9 cellular contexts compared by ENCODE assay signal in the genomic region with DNA sequence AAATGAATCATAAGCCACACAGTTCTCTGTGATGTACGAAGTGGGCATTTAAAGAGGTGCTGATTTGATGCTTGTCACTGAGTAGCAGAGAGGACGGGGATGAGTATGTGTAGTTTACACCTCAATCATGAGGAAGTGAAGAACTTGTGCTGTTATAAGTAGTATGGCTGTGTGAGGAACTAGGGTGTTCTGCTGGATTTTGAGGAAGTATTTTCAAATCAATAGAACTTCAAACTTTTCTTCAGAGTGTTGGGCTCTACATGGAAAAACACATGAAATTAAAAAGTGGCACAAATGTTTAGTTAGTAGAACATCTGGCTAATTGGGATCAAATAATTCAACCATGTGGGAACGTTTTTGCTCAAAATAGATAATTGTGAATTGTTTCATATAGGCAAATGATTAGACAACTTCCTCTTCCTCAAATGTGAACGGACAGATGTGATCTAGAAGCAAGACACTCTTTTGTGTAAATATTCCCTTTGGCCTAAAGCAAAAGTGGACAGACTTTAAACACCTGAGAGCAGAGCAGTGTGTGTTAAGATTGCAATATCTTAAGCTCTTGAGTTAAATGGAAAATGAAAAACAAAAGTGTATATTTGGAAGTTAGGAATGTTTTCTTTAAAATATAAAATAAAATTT.
DNase-seq lines count a peak whose midpoint lies in the region; ATAC-seq, FAIRE-seq and TF ChIP-seq lines count a peak whose summit lies in the region.
"Had no signal": no experiment of that assay in that cellular context is flagged by ENCODE, and none has a peak within 500 bp of the region (broad histone marks: within the 10 kb centered on the region; RNA-seq: fewer than 3 reads in every experiment).

No MANE protein-coding gene starts in this region.

- peaks cover 4% of the 10 kb centered on the region for H3K4me1 ChIP-seq in GM12878 (ENCODE audit: control insufficient read depth, insufficient read depth, low read length)
- H3K4me1 ChIP-seq in left ventricle myocardium inferior: no peaks in the 10 kb centered on the region
- no peaks in the 10 kb centered on the region for H3K4me1 ChIP-seq in hepatocyte (ENCODE audit: insufficient read depth)
- H3K4me1 ChIP-seq: gastroesophageal sphincter had no signal

- H3K4me2 ChIP-seq in GM12878 (ENCODE audit: control insufficient read depth, insufficient read depth): peak overlapping the region; percentile 2; the same call in 1 of the 2 replicates
- H3K4me2 ChIP-seq in hepatocyte: no peak overlapping the region

- H3K36me3 ChIP-seq in GM12878 (ENCODE audit: control insufficient read depth in 2 of 2, insufficient read depth in 2 of 2, low read length in 1 of 2) (no peaks in the 10 kb centered on the region), left ventricle myocardium inferior (no peaks in the 10 kb centered on the region), hepatocyte (replicated peaks; ENCODE audit: insufficient read depth, low read depth) (no peaks in the 10 kb centered on the region)
- H3K36me3 ChIP-seq: gastroesophageal sphincter had no signal

- DNase-seq in GM13977 (ENCODE audit: low spot score) (peak; percentile 9), GM12878 (ENCODE audit: low read depth, low spot score) (no peak), NCI-H1436 (lab: John Stamatoyannopoulos, UW) (no peak), left ventricle myocardium inferior (no peak), middle frontal gyrus (ENCODE audit: extremely low spot score, low spot score) (no peak), hepatocyte (ENCODE audit: low spot score) (no peak)

- no peak overlapping the region for H3K27ac ChIP-seq in GM12878 (ENCODE audit: control insufficient read depth, insufficient read depth)
- H3K27ac ChIP-seq in left ventricle myocardium inferior (replicated peaks): no peak overlapping the region
- H3K27ac ChIP-seq in hepatocyte: no peak overlapping the region
- H3K27ac ChIP-seq: gastroesophageal sphincter had no signal

- in situ Hi-C loops in GM13977 (cut with MboI; ENCODE audit: low pct_unique_long_range_greater_than_20kb, low sequenced_read_pairs, unreplicated experiment): no loop called here
- in situ Hi-C loops in GM12878 (cut with MboI): no loop called here

- no peaks in the 10 kb centered on the region for H3K79me2 ChIP-seq in GM12878 (ENCODE audit: control insufficient read depth, insufficient read depth, low read length)
- no peaks in the 10 kb centered on the region for H3K79me2 ChIP-seq in hepatocyte

- H2AFZ ChIP-seq in GM12878 (ENCODE audit: control insufficient read depth, low read depth, low read length) (no peak overlapping the region; the same call in 1 of the 2 replicates), hepatocyte (no peak overlapping the region)

- H3K9me3 ChIP-seq in GM12878 (replicated peaks; ENCODE audit: control insufficient read depth, insufficient read depth, low read length): no peaks in the 10 kb centered on the region
- H3K9me3 ChIP-seq in left ventricle myocardium inferior (replicated peaks): no peaks in the 10 kb centered on the region
- H3K9me3 ChIP-seq in hepatocyte (ENCODE audit: low read depth): no peaks in the 10 kb centered on the region
- H3K9me3 ChIP-seq: gastroesophageal sphincter had no signal

- POLR2A ChIA-PET in GM12878 (lab: Charles Lee): no interaction called here

- BruUV-seq in GM12878 (replicated peaks; lab: Mats Ljungman, UMichigan): no TSS peak

- TF ChIP-seq EP300 in GM12878 (IDR thresholded peaks at IDR 0.05; ENCODE audit: borderline replicate concordance in 1 of 2, control insufficient read depth in 1 of 2, low read depth in 2 of 2, low read length in 2 of 2): no peak

- no peak for TF ChIP-seq RAD21 in GM12878 (IDR thresholded peaks at IDR 0.05; ENCODE audit: insufficient read depth, low read depth, low read length)

- no peaks in the 10 kb centered on the region for H3K27me3 ChIP-seq in GM12878 (replicated peaks in 1 of 2; ENCODE audit: control insufficient read depth in 2 of 2, insufficient read depth in 2 of 2, low read length in 1 of 2)
- H3K27me3 ChIP-seq in left ventricle myocardium inferior (ENCODE audit: low read depth): no peaks in the 10 kb centered on the region
- no peaks in the 10 kb centered on the region for H3K27me3 ChIP-seq in hepatocyte
- H3K27me3 ChIP-seq: gastroesophageal sphincter had no signal

- CTCF ChIA-PET in GM12878 (lab: Yijun Ruan, JAX): interaction anchor here (1.3 kb wide), 1 partner anchor 122 kb away, joined by 7 read pairs; no protein-coding TSS in a partner anchor

- H4K20me1 ChIP-seq in GM12878 (ENCODE audit: control insufficient read depth, insufficient read depth): no peaks in the 10 kb centered on the region
- H4K20me1 ChIP-seq in hepatocyte (ENCODE audit: insufficient read depth, poor library complexity, severe bottlenecking): no peaks in the 10 kb centered on the region

- 6% methylated on average over 4 of the region's 4 CpGs for WGBS in GM12878 (ENCODE audit: insufficient coverage, insufficient replicate concordance, low lambda C conversion rate, missing lambda C conversion rate)
- WGBS in hepatocyte (ENCODE audit: low lambda C conversion rate, missing lambda C conversion rate): 65% methylated on average over 4 of the region's 4 CpGs

- H3K4me3 ChIP-seq in GM12878: no peak overlapping the region
- no peak overlapping the region for H3K4me3 ChIP-seq in left ventricle myocardium inferior
- H3K4me3 ChIP-seq in hepatocyte: no peak overlapping the region
- H3K4me3 ChIP-seq: gastroesophageal sphincter had no signal

- intact Hi-C loops in GM12878 (cut with micrococcal nuclease; ENCODE audit: unreplicated experiment) (loop anchor here (5.0 kb wide), 1 partner anchor 252 kb away; no protein-coding TSS in a partner anchor), left ventricle myocardium inferior (cut with micrococcal nuclease) (no loop called here)

- H3K9me2 ChIP-seq in hepatocyte (replicated peaks; ENCODE audit: insufficient read depth): no peaks in the 10 kb centered on the region

- ATAC-seq in GM21529 (IDR thresholded peaks at IDR 0.05; ENCODE audit: unreplicated experiment): peak; percentile 68
- peak; percentile 54 for ATAC-seq in HG03442 (IDR thresholded peaks at IDR 0.05; ENCODE audit: unreplicated experiment)
- peak; percentile 86 for ATAC-seq in GM12878

- FAIRE-seq in GM12878 (lab: Jason Lieb, UNC): peak; percentile 84

- RAD21 ChIA-PET in GM12878 (lab: Charles Lee; ENCODE audit: unreplicated experiment): interaction anchor here (1.0 kb wide), 1 partner anchor 122 kb away, joined by 11 read pairs; no protein-coding TSS in a partner anchor

- TF ChIP-seq CTCF in GM13977 (IDR thresholded peaks at IDR 0.05; ENCODE audit: extremely low read depth, insufficient read depth, missing control alignments) (no peak), GM12878 (IDR thresholded peaks at IDR 0.05 in 2 of 3, conservative IDR thresholded peaks at IDR 0.05 in 1 of 3; ENCODE audit: control insufficient read depth in 2 of 3, extremely low read depth in 1 of 3, insufficient read depth in 1 of 3, low read depth in 3 of 3, low read length in 3 of 3) (no peak), left ventricle myocardium inferior (IDR thresholded peaks at IDR 0.05; ENCODE audit: borderline replicate concordance) (no peak), hepatocyte (IDR thresholded peaks at IDR 0.05; ENCODE audit: poor library complexity) (no peak)

- no peak overlapping the region for H3K9ac ChIP-seq in GM12878 (ENCODE audit: control insufficient read depth, insufficient read depth, low read length)

- TF ChIP-seq POLR2A in GM12878 (IDR thresholded peaks at IDR 0.05; ENCODE audit: low read depth, low read length): no peak

- SMC1A ChIA-PET in GM12878 (lab: Charles Lee; ENCODE audit: uncharacterized antibody, unreplicated experiment): interaction anchor here (0.6 to 2.1 kb wide), 7 partner anchors 88 to 1693 kb away, joined by 3 to 15 read pairs (median 3); no protein-coding TSS in a partner anchor

TF ChIP-seq in GM12878, 131 proteins besides CTCF, POLR2A, EP300 and RAD21:
- TF ChIP-seq RUNX3 (IDR thresholded peaks at IDR 0.05; ENCODE audit: low read length): peak; percentile 20; the same call in 1 of the 2 replicates
- peak; percentile 57; the same call in 1 of the 2 replicates for TF ChIP-seq DPF2 (IDR thresholded peaks at IDR 0.05)
- peak in 1 of 2 experiments; percentile 39; a peak in 1 of 4 replicates for TF ChIP-seq IKZF2 (IDR thresholded peaks at IDR 0.05)
- peak; percentile 46; the same call in 1 of the 2 replicates for TF ChIP-seq IKZF1 (conservative IDR thresholded peaks at IDR 0.05)
- peak; percentile 79 for TF ChIP-seq SPI1 (IDR thresholded peaks at IDR 0.05; ENCODE audit: borderline replicate concordance, insufficient read depth, low read depth, low read length)
- peak in 1 of 2 experiments; percentile 40; a peak in 1 of 4 replicates for TF ChIP-seq ETV6 (conservative IDR thresholded peaks at IDR 0.05 in 1 of 2, IDR thresholded peaks at IDR 0.05 in 1 of 2; ENCODE audit: borderline replicate concordance in 1 of 2, low read depth in 1 of 2)
- TF ChIP-seq RB1 (IDR thresholded peaks at IDR 0.05; ENCODE audit: borderline replicate concordance): no peak
- TF ChIP-seq, protein P1, sequence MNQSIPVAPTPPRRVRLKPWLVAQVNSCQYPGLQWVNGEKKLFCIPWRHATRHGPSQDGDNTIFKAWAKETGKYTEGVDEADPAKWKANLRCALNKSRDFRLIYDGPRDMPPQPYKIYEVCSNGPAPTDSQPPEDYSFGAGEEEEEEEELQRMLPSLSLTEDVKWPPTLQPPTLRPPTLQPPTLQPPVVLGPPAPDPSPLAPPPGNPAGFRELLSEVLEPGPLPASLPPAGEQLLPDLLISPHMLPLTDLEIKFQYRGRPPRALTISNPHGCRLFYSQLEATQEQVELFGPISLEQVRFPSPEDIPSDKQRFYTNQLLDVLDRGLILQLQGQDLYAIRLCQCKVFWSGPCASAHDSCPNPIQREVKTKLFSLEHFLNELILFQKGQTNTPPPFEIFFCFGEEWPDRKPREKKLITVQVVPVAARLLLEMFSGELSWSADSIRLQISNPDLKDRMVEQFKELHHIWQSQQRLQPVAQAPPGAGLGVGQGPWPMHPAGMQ (IDR thresholded peaks at IDR 0.05; ENCODE audit: borderline replicate concordance): no peak
- 0 out of 2 replicates have a peak, but pooled peaks have one; percentile 29 for TF ChIP-seq GATAD2B (conservative IDR thresholded peaks at IDR 0.05; ENCODE audit: low read depth)
TF ChIP-seq in GM12878: peak in this region for 7.
